In the genomic region with DNA sequence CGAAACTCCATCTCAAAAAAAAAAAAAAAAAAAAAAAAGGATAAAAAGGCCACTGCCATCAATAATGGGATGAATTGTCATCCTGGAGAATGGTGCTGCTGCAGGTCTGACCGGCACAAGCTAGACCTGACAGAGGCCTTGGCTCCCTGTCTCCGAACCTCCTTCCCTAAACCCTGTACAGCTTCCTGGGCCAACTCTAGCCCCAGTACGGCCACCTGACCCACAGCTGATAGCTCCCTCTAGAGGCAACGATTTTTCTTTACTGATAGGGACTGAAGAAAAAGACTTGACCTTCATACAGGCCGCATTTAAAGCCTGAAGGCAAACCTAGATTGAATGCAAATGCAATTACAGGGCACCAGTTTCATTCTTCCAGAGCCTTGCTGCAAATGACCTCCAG, we compare ENCODE assay signal across 8 cellular contexts. TPM values are rescaled to one million over a fixed set of nuclear protein-coding genes. Genes with fewer than 3 reads are reported as not detected.
A peak's percentile ranks its signal among the peaks of the same experiment; 100 is the strongest.
DNase-seq lines count a peak whose midpoint lies in the region; ATAC-seq and TF ChIP-seq lines count a peak whose summit lies in the region.

No MANE protein-coding gene starts in this region.

- H3K9me3 Mint-ChIP-seq in CD4-positive, alpha-beta T cell: no peaks in the 10 kb centered on the region

- no peaks in the 10 kb centered on the region for H3K4me1 Mint-ChIP-seq in CD4-positive, alpha-beta T cell (ENCODE audit: low read depth)

- H3K36me3 Mint-ChIP-seq in CD4-positive, alpha-beta T cell (ENCODE audit: low read depth): peaks cover 44% of the 10 kb centered on the region

- H3K27me3 Mint-ChIP-seq in CD4-positive, alpha-beta T cell: no peaks in the 10 kb centered on the region

- no peak for DNase-seq in CD4-positive, alpha-beta T cell
- DNase-seq in HT1080 (ENCODE audit: low read depth): peak; percentile 51
- peak; percentile 59 for DNase-seq in iPS DF 19.7 (ENCODE audit: low read depth, low spot score)
- DNase-seq in effector CD4-positive, alpha-beta T cell: no peak
- DNase-seq in HK-2 (ENCODE audit: unreplicated experiment): no peak
- DNase-seq in stimulated activated CD4-positive, alpha-beta T cell treated with anti-CD3 and anti-CD28 coated beads, Interleukin-2, amount 100 ng/mL, for 24 hours: no peak

- no peaks in the 10 kb centered on the region for H3K9me3 ChIP-seq in CD4-positive, alpha-beta T cell (ENCODE audit: control insufficient read depth, low read length)

- ATAC-seq in CD4-positive, alpha-beta T cell (ENCODE audit: poor library complexity): no peak
- no peak for ATAC-seq in HG02973 (IDR thresholded peaks at IDR 0.05; ENCODE audit: unreplicated experiment)

- H3K4me3 Mint-ChIP-seq in CD4-positive, alpha-beta T cell: no peak overlapping the region

- CTCF ChIA-PET in CD4-positive, alpha-beta T cell (lab: Charles Lee): interaction anchor here (0.8 to 1.2 kb wide), 3 partner anchors 17 to 102 kb away, joined by 3 to 4 read pairs (median 3); no protein-coding TSS in a partner anchor

- no peak overlapping the region for H3K27ac ChIP-seq in CD4-positive, alpha-beta T cell (ENCODE audit: low read depth, low read length)
- no peak overlapping the region for H3K27ac ChIP-seq in VCaP

- peak; percentile 34 for TF ChIP-seq CTCF in CD4-positive, alpha-beta T cell (IDR thresholded peaks at IDR 0.05)
- TF ChIP-seq CTCF in VCaP (conservative IDR thresholded peaks at IDR 0.05): peak; percentile 69

- H3K27me3 ChIP-seq in CD4-positive, alpha-beta T cell (ENCODE audit: control insufficient read depth, insufficient read depth, low read length): no peaks in the 10 kb centered on the region

- POLR2A ChIA-PET in CD4-positive, alpha-beta T cell (lab: Charles Lee): interaction anchor here (0.6 kb wide), 1 partner anchor 159 kb away, joined by 3 read pairs; no protein-coding TSS in a partner anchor

- no peak overlapping the region for H3K27ac Mint-ChIP-seq in CD4-positive, alpha-beta T cell

- intact Hi-C loops in CD4-positive, alpha-beta T cell (cut with DNase I, micrococcal nuclease): no loop called here

RNA-seq across cellular contexts. Expression of a gene that starts 30.7 kb away (rescaled TPM):
- total RNA-seq in CD4-positive, alpha-beta T cell: 10 to 100 TPM; 52.3 to 54.1 TPM
- total RNA-seq in HT1080 (2014; rRNA removed; shearing (Covaris generic)): 35.5 and 44.3 TPM in 2 replicates
- 22.9 and 25.1 TPM in 2 replicates for polyA plus RNA-seq in HT1080 (2015; cell fraction: cytosol; rRNA removed)
- 62.7 and 66.0 TPM in 2 replicates for polyA plus RNA-seq in HT1080 (2015; cell fraction: nucleus; rRNA removed)

RNA-seq across cellular contexts. Expression of a gene that starts 31.5 kb away (rescaled TPM):
- not detected for total RNA-seq in CD4-positive, alpha-beta T cell
- total RNA-seq in HT1080 (2014; rRNA removed; shearing (Covaris generic)): not detected in 2 replicates
- 0.14 TPM in 1 of 2 replicates, not detected in the other for polyA plus RNA-seq in HT1080 (2015; cell fraction: cytosol; rRNA removed)
- polyA plus RNA-seq in HT1080 (2015; cell fraction: nucleus; rRNA removed): not detected in 2 replicates

RNA-seq across cellular contexts. Expression of a gene that starts 32.1 kb away (rescaled TPM):
- total RNA-seq in CD4-positive, alpha-beta T cell: 1 to 10 TPM; 5.0 to 6.1 TPM
- total RNA-seq in HT1080 (2014; rRNA removed; shearing (Covaris generic)): 20.3 and 20.4 TPM in 2 replicates
- 16.7 and 19.8 TPM in 2 replicates for polyA plus RNA-seq in HT1080 (2015; cell fraction: cytosol; rRNA removed)
- polyA plus RNA-seq in HT1080 (2015; cell fraction: nucleus; rRNA removed): 96.6 and 102 TPM in 2 replicates

RNA-seq across cellular contexts. Expression of a gene that starts 56.2 kb away (rescaled TPM):
- 10 to 100 TPM; 31.4 to 31.7 TPM for total RNA-seq in CD4-positive, alpha-beta T cell
- total RNA-seq in HT1080 (2014; rRNA removed; shearing (Covaris generic)): 14.4 and 17.1 TPM in 2 replicates
- polyA plus RNA-seq in HT1080 (2015; cell fraction: cytosol; rRNA removed): 11.0 and 12.6 TPM in 2 replicates
- 53.4 and 59.6 TPM in 2 replicates for polyA plus RNA-seq in HT1080 (2015; cell fraction: nucleus; rRNA removed)

RNA-seq across cellular contexts. Expression of a gene that starts 57.6 kb away (rescaled TPM):
- total RNA-seq in CD4-positive, alpha-beta T cell: 100 to 1,000 TPM; 220 to 225 TPM
- total RNA-seq in HT1080 (2014; rRNA removed; shearing (Covaris generic)): 12.9 and 14.7 TPM in 2 replicates
- polyA plus RNA-seq in HT1080 (2015; cell fraction: cytosol; rRNA removed): 8.8 and 10.2 TPM in 2 replicates
- polyA plus RNA-seq in HT1080 (2015; cell fraction: nucleus; rRNA removed): 171 and 178 TPM in 2 replicates

Comparison
In these comparisons a context has a peak if more than half of its experiments do, and no peak if none do; other contexts are left out.
1. DNase-seq: peak in HT1080 (single experiment) and iPS DF 19.7 (single experiment); none in CD4-positive, alpha-beta T cell (0 of 10), effector CD4-positive, alpha-beta T cell (single experiment), HK-2 (single experiment) and stimulated activated CD4-positive, alpha-beta T cell treated with anti-CD3 and anti-CD28 coated beads, Interleukin-2, amount 100 ng/mL, for 24 hours (0 of 2).